Comparison of ENCODE assay signal across 1 cellular context in genomic region chr13:108267338-108267737, GRCh38.
TF ChIP-seq lines count a peak whose summit lies in the region.

No MANE protein-coding gene starts in this region.

TF ChIP-seq in GM12878, 131 proteins besides CTCF, POLR2A, EP300 and RAD21 (continued from another document):
- peak; percentile 45; the same call in 1 of the 2 replicates for TF ChIP-seq SPI1 (IDR thresholded peaks at IDR 0.05; ENCODE audit: borderline replicate concordance, insufficient read depth, low read depth, low read length)
